ENCODE assay signal across 13 cellular contexts in genomic region chr2:96247009-96247408, GRCh38. TPM values are rescaled to one million over a fixed set of nuclear protein-coding genes. Genes with fewer than 3 reads are reported as not detected.
A peak's percentile ranks its signal among the peaks of the same experiment; 100 is the strongest.
DNase-seq lines count a peak whose midpoint lies in the region; ATAC-seq lines count a peak whose summit lies in the region.
"Had no signal": no experiment of that assay in that cellular context is flagged by ENCODE, and none has a peak within 500 bp of the region (broad histone marks: within the 10 kb centered on the region; RNA-seq: fewer than 3 reads in every experiment).

No MANE protein-coding gene starts in this region.

- ATAC-seq in activated CD8-positive, alpha-beta memory T cell treated with anti-CD3 and anti-CD28 coated beads, Interleukin-2, amount 10 ng/mL, durations not matched to agents 7 days and 5 days = no peak
- ATAC-seq in T-cell (replicated peaks in 1 of 4) = no peak
- peak; percentile 29 for ATAC-seq in left colon
- no peak for ATAC-seq in stimulated activated memory B cell treated with anti-CD40 and anti-IgM and Interleukin-4, amounts not matched to agents 10 μg/mL and 1 μg/mL and 100 μg/mL, for 72 hours
- ATAC-seq in HG03097 (IDR thresholded peaks at IDR 0.05; ENCODE audit: low FRiP score, unreplicated experiment) = no peak

- H3K4me3 Mint-ChIP-seq in activated CD8-positive, alpha-beta memory T cell treated with anti-CD3 and anti-CD28 coated beads, Interleukin-2, amount 10 ng/mL, durations not matched to agents 7 days and 5 days = no peak overlapping the region
- no peak overlapping the region for H3K4me3 Mint-ChIP-seq in T-cell
- no peak overlapping the region for H3K4me3 Mint-ChIP-seq in stimulated activated memory B cell treated with anti-CD40 and anti-IgM and Interleukin-4, amounts not matched to agents 10 μg/mL and 1 μg/mL and 100 μg/mL, for 72 hours

- no peaks in the 10 kb centered on the region for H3K9me3 Mint-ChIP-seq in activated CD8-positive, alpha-beta memory T cell treated with anti-CD3 and anti-CD28 coated beads, Interleukin-2, amount 10 ng/mL, durations not matched to agents 7 days and 5 days (ENCODE audit: low read depth)
- H3K9me3 Mint-ChIP-seq in T-cell = no peaks in the 10 kb centered on the region
- no peaks in the 10 kb centered on the region for H3K9me3 Mint-ChIP-seq in stimulated activated memory B cell treated with anti-CD40 and anti-IgM and Interleukin-4, amounts not matched to agents 10 μg/mL and 1 μg/mL and 100 μg/mL, for 72 hours

- peaks cover 19% of the 10 kb centered on the region for H3K36me3 Mint-ChIP-seq in activated CD8-positive, alpha-beta memory T cell treated with anti-CD3 and anti-CD28 coated beads, Interleukin-2, amount 10 ng/mL, durations not matched to agents 7 days and 5 days
- peaks cover 7% of the 10 kb centered on the region for H3K36me3 Mint-ChIP-seq in T-cell
- peaks cover 31% of the 10 kb centered on the region for H3K36me3 Mint-ChIP-seq in stimulated activated memory B cell treated with anti-CD40 and anti-IgM and Interleukin-4, amounts not matched to agents 10 μg/mL and 1 μg/mL and 100 μg/mL, for 72 hours

- CTCF ChIA-PET in activated CD8-positive, alpha-beta memory T cell treated with anti-CD3 and anti-CD28 coated beads, Interleukin-2, amount 10 ng/mL, durations not matched to agents 7 days and 5 days (lab: Charles Lee) = interaction anchor here (1.8 kb wide), 1 partner anchor 18 kb away, joined by 4 read pairs; no protein-coding TSS in a partner anchor
- CTCF ChIA-PET in T-cell (lab: Charles Lee) = no interaction called here

- H3K27me3 Mint-ChIP-seq in activated CD8-positive, alpha-beta memory T cell treated with anti-CD3 and anti-CD28 coated beads, Interleukin-2, amount 10 ng/mL, durations not matched to agents 7 days and 5 days = no peaks in the 10 kb centered on the region
- H3K27me3 Mint-ChIP-seq in T-cell = no peaks in the 10 kb centered on the region
- H3K27me3 Mint-ChIP-seq in stimulated activated memory B cell treated with anti-CD40 and anti-IgM and Interleukin-4, amounts not matched to agents 10 μg/mL and 1 μg/mL and 100 μg/mL, for 72 hours = no peaks in the 10 kb centered on the region

- peaks cover 61% of the 10 kb centered on the region for H3K4me1 Mint-ChIP-seq in activated CD8-positive, alpha-beta memory T cell treated with anti-CD3 and anti-CD28 coated beads, Interleukin-2, amount 10 ng/mL, durations not matched to agents 7 days and 5 days
- H3K4me1 Mint-ChIP-seq in T-cell = peaks cover 39 to 49% (median 39%) of the 10 kb centered on the region in 3 donors
- H3K4me1 Mint-ChIP-seq in stimulated activated memory B cell treated with anti-CD40 and anti-IgM and Interleukin-4, amounts not matched to agents 10 μg/mL and 1 μg/mL and 100 μg/mL, for 72 hours = peaks cover 49% of the 10 kb centered on the region

- H3K27ac Mint-ChIP-seq in activated CD8-positive, alpha-beta memory T cell treated with anti-CD3 and anti-CD28 coated beads, Interleukin-2, amount 10 ng/mL, durations not matched to agents 7 days and 5 days = peak overlapping the region; percentile 41
- peak overlapping the region; percentile 68 to 70 for H3K27ac Mint-ChIP-seq in T-cell
- peak overlapping the region; percentile 73 for H3K27ac Mint-ChIP-seq in stimulated activated memory B cell treated with anti-CD40 and anti-IgM and Interleukin-4, amounts not matched to agents 10 μg/mL and 1 μg/mL and 100 μg/mL, for 72 hours

- DNase-seq in activated CD8-positive, alpha-beta memory T cell treated with anti-CD3 and anti-CD28 coated beads, Interleukin-2, amount 10 ng/mL, durations not matched to agents 7 days and 5 days = no peak
- no peak for DNase-seq in activated CD8-positive, alpha-beta memory T cell treated with anti-CD3 and anti-CD28 coated beads, Interleukin-2, amount 50 U/mL, for 48 hours
- DNase-seq in T-cell (no peak), left colon (no peak), SW 1271 (lab: John Stamatoyannopoulos, UW) (no peak), ureter (ENCODE audit: low spot score) (no peak)
- DNase-seq: activated effector memory CD4-positive, alpha-beta T cell treated with anti-CD3 and anti-CD28 coated beads, Interleukin-2, amount 50 U/mL, for 16 hours; GM23248; Right ventricle myocardium superior; stimulated activated CD4-positive, alpha-beta T cell treated with anti-CD3 and anti-CD28 coated beads, Interleukin-15, amount 100 ng/mL, for 24 hours; uterus had no signal

- POLR2A ChIA-PET in T-cell (lab: Charles Lee) = no interaction called here

- intact Hi-C loops in left colon (cut with DNase I, micrococcal nuclease) = no loop called here

RNA-seq across cellular contexts. Expression of gene TMEM127, which starts 18.8 kb away (rescaled TPM):
- 10 to 100 TPM; 32.7 to 36.9 TPM for total RNA-seq in activated CD8-positive, alpha-beta memory T cell treated with anti-CD3 and anti-CD28 coated beads, Interleukin-2, amount 10 ng/mL, durations not matched to agents 7 days and 5 days
- 10 to 100 TPM; 31.2 to 43.0 (median 40.4) TPM for total RNA-seq in T-cell
- total RNA-seq in left colon = 100 to 1,000 TPM in 1 of 2 donors, 10 to 100 TPM in 1; 86.2 to 111 TPM
- 52.6 TPM for total RNA-seq in ureter

RNA-seq across cellular contexts. Expression of gene CIAO1, which starts 19.0 kb away (rescaled TPM):
- 10 to 100 TPM; 67.0 to 76.8 TPM for total RNA-seq in activated CD8-positive, alpha-beta memory T cell treated with anti-CD3 and anti-CD28 coated beads, Interleukin-2, amount 10 ng/mL, durations not matched to agents 7 days and 5 days
- total RNA-seq in T-cell (10 to 100 TPM; 65.2 to 87.0 (median 80.2) TPM), left colon (10 to 100 TPM; 61.7 to 68.8 TPM), ureter (79.4 TPM)

RNA-seq across cellular contexts. Expression of gene STARD7, which starts 38.4 kb away (rescaled TPM):
- 100 to 1,000 TPM; 131 to 180 TPM for total RNA-seq in activated CD8-positive, alpha-beta memory T cell treated with anti-CD3 and anti-CD28 coated beads, Interleukin-2, amount 10 ng/mL, durations not matched to agents 7 days and 5 days
- total RNA-seq in T-cell (10 to 100 TPM; 65.0 to 95.3 (median 84.4) TPM), left colon (100 to 1,000 TPM; 125 to 127 TPM), ureter (95.0 TPM)

RNA-seq across cellular contexts. Expression of gene SNRNP200, which starts 58.3 kb away (rescaled TPM):
- total RNA-seq in activated CD8-positive, alpha-beta memory T cell treated with anti-CD3 and anti-CD28 coated beads, Interleukin-2, amount 10 ng/mL, durations not matched to agents 7 days and 5 days = 100 to 1,000 TPM; 170 to 182 TPM
- total RNA-seq in T-cell (100 to 1,000 TPM; 200 to 254 (median 203) TPM), left colon (10 to 100 TPM; 84.8 to 94.7 TPM), ureter (139 TPM)
